ENCODE assay signal across 31 cellular contexts in genomic region chr13:43835701-43836100, GRCh38. TPM values are rescaled to one million over a fixed set of nuclear protein-coding genes. Genes with fewer than 3 reads are reported as not detected.
A peak's percentile ranks its signal among the peaks of the same experiment; 100 is the strongest.
DNase-seq lines count a peak whose midpoint lies in the region; ATAC-seq, FAIRE-seq and TF ChIP-seq lines count a peak whose summit lies in the region.
"Had no signal": no experiment of that assay in that cellular context is flagged by ENCODE, and none has a peak within 500 bp of the region (broad histone marks: within the 10 kb centered on the region; RNA-seq: fewer than 3 reads in every experiment).

No MANE protein-coding gene starts in this region.

- no peak overlapping the region for H2AFZ ChIP-seq in mammary epithelial cell (ENCODE audit: low read depth, low read length)

- H3K9me3 Mint-ChIP-seq in T-helper 2 cell treated with Interferon-gamma antibody and Interleukin-4, amounts not matched to agents 5 μg/mL and 100 μg/mL, for 36 hours: no peaks in the 10 kb centered on the region
- H3K9me3 Mint-ChIP-seq: natural killer cell treated with Interleukin-12 subunit alpha and Interleukin-12 subunit beta and Interleukin-15 and Interleukin-18, amount 100 ng/mL, for 72 hours had no signal

- no peaks in the 10 kb centered on the region for H3K9me3 ChIP-seq in mammary epithelial cell (replicated peaks; ENCODE audit: insufficient read depth, low read length)
- H3K9me3 ChIP-seq in left lung: no peaks in the 10 kb centered on the region
- H3K9me3 ChIP-seq in MG63: no peaks in the 10 kb centered on the region
- no peaks in the 10 kb centered on the region for H3K9me3 ChIP-seq in WERI-Rb-1 (ENCODE audit: severe bottlenecking)
- H3K9me3 ChIP-seq: colonic mucosa, ovary had no signal

- CTCF ChIA-PET in mammary epithelial cell (lab: Charles Lee; ENCODE audit: low non-redundant PET): no interaction called here

- intact Hi-C loops in mammary epithelial cell (cut with micrococcal nuclease) (no loop called here), left lung (cut with DNase I) (no loop called here)

- no peaks in the 10 kb centered on the region for H3K36me3 Mint-ChIP-seq in T-helper 2 cell treated with Interferon-gamma antibody and Interleukin-4, amounts not matched to agents 5 μg/mL and 100 μg/mL, for 36 hours (ENCODE audit: low read depth)
- H3K36me3 Mint-ChIP-seq: activated naive CD8-positive, alpha-beta T cell treated with anti-CD3 and anti-CD28 coated beads for 36 hours; brain; natural killer cell treated with Interleukin-12 subunit alpha and Interleukin-12 subunit beta and Interleukin-15 and Interleukin-18, amount 100 ng/mL, for 72 hours had no signal

- H3K36me3 ChIP-seq in mammary epithelial cell (ENCODE audit: insufficient read depth, low read length) (no peaks in the 10 kb centered on the region), left lung (no peaks in the 10 kb centered on the region), MG63 (no peaks in the 10 kb centered on the region), WERI-Rb-1 (no peaks in the 10 kb centered on the region)
- H3K36me3 ChIP-seq: BLaER1 treated with 17β-estradiol and CSF1 and Interleukin-3, amounts not matched to agents 10 nM and 100 nM; colonic mucosa; ovary had no signal

- FAIRE-seq in D721Med (lab: Jason Lieb, UNC): no peak

- no peak for TF ChIP-seq CTCF in D721Med (IDR thresholded peaks at IDR 0.05; ENCODE audit: insufficient read depth, missing control alignments)
- no peak for TF ChIP-seq CTCF in mammary epithelial cell (conservative IDR thresholded peaks at IDR 0.05 in 1 of 2, IDR thresholded peaks at IDR 0.05 in 1 of 2; ENCODE audit: extremely low read depth in 1 of 2, insufficient read depth in 1 of 2, low read depth in 1 of 2, low read length in 2 of 2)
- TF ChIP-seq CTCF in fibroblast of villous mesenchyme (IDR thresholded peaks at IDR 0.05; ENCODE audit: insufficient read depth, low read depth, low read length): no peak
- no peak for TF ChIP-seq CTCF in left lung (IDR thresholded peaks at IDR 0.05)
- no peak for TF ChIP-seq CTCF in WERI-Rb-1 (IDR thresholded peaks at IDR 0.05; ENCODE audit: low read depth, low read length)

- H3K27ac Mint-ChIP-seq in T-helper 2 cell treated with Interferon-gamma antibody and Interleukin-4, amounts not matched to agents 5 μg/mL and 100 μg/mL, for 36 hours: no peak overlapping the region
- H3K27ac Mint-ChIP-seq: activated naive CD8-positive, alpha-beta T cell treated with anti-CD3 and anti-CD28 coated beads for 36 hours; brain; natural killer cell treated with Interleukin-12 subunit alpha and Interleukin-12 subunit beta and Interleukin-15 and Interleukin-18, amount 100 ng/mL, for 72 hours; T-helper 17 cell had no signal

- H3K4me1 ChIP-seq in mammary epithelial cell (ENCODE audit: insufficient read depth, low read length): no peaks in the 10 kb centered on the region
- H3K4me1 ChIP-seq in left lung: peaks cover 0 to 3% of the 10 kb centered on the region in 2 donors
- H3K4me1 ChIP-seq: colonic mucosa had no signal

- no peaks in the 10 kb centered on the region for H3K79me2 ChIP-seq in mammary epithelial cell (ENCODE audit: insufficient read depth, low read length)

- ATAC-seq in left lung: no peak
- ATAC-seq: HCT116; natural killer cell treated with Interleukin-12 subunit alpha and Interleukin-12 subunit beta and Interleukin-15 and Interleukin-18, amount 100 ng/mL, for 72 hours; T-helper 17 cell had no signal

- WGBS in mammary epithelial cell (ENCODE audit: low coverage, missing lambda C conversion rate): 95% methylated on average over 2 of the region's 2 CpGs

- no peak overlapping the region for H3K27ac ChIP-seq in mammary epithelial cell (ENCODE audit: insufficient read depth, low read depth, low read length)
- H3K27ac ChIP-seq in left lung: no peak overlapping the region
- no peak overlapping the region for H3K27ac ChIP-seq in WERI-Rb-1
- H3K27ac ChIP-seq: BLaER1 treated with 17β-estradiol and CSF1 and Interleukin-3, amounts not matched to agents 10 nM and 100 nM; colonic mucosa; ovary; SK-N-MC had no signal

- in situ Hi-C loops in mammary epithelial cell (cut with MboI; ENCODE audit: low sequenced_read_pairs in 2 of 2): no loop called here

- H3K27me3 ChIP-seq in mammary epithelial cell (ENCODE audit: insufficient read depth, low read length): no peaks in the 10 kb centered on the region
- H3K27me3 ChIP-seq in left lung: no peaks in the 10 kb centered on the region
- H3K27me3 ChIP-seq in MG63: no peaks in the 10 kb centered on the region
- H3K27me3 ChIP-seq in WERI-Rb-1 (ENCODE audit: insufficient read depth, low read depth, severe bottlenecking): no peaks in the 10 kb centered on the region
- H3K27me3 ChIP-seq: BLaER1 treated with 17β-estradiol and CSF1 and Interleukin-3, amounts not matched to agents 10 nM and 100 nM; colonic mucosa; ovary had no signal

- H3K4me2 ChIP-seq in mammary epithelial cell (ENCODE audit: insufficient read depth, low read depth, low read length): no peak overlapping the region
- H3K4me2 ChIP-seq: BLaER1 treated with 17β-estradiol and CSF1 and Interleukin-3, amounts not matched to agents 10 nM and 100 nM had no signal

- no peaks in the 10 kb centered on the region for H3K27me3 Mint-ChIP-seq in T-helper 2 cell treated with Interferon-gamma antibody and Interleukin-4, amounts not matched to agents 5 μg/mL and 100 μg/mL, for 36 hours (ENCODE audit: low read depth)

- H3K4me3 ChIP-seq in mammary epithelial cell (replicated peaks in 1 of 3; ENCODE audit: insufficient read depth in 1 of 3, low read depth in 2 of 3, low read length in 3 of 3): no peak overlapping the region
- H3K4me3 ChIP-seq in fibroblast of villous mesenchyme (ENCODE audit: low read depth, low read length): no peak overlapping the region
- no peak overlapping the region for H3K4me3 ChIP-seq in left lung
- H3K4me3 ChIP-seq in MG63: no peak overlapping the region
- H3K4me3 ChIP-seq in WERI-Rb-1 (ENCODE audit: low read depth, low read length): no peak overlapping the region
- H3K4me3 ChIP-seq: BLaER1 treated with 17β-estradiol and CSF1 and Interleukin-3, amounts not matched to agents 10 nM and 100 nM; colonic mucosa; ovary; SK-N-MC had no signal

- no peak overlapping the region for H3K9ac ChIP-seq in mammary epithelial cell (ENCODE audit: insufficient read depth, low read length)
- H3K9ac ChIP-seq: BLaER1 treated with 17β-estradiol and CSF1 and Interleukin-3, amounts not matched to agents 10 nM and 100 nM had no signal

- no peaks in the 10 kb centered on the region for H4K20me1 ChIP-seq in mammary epithelial cell (ENCODE audit: insufficient read depth, low read length)
- H4K20me1 ChIP-seq: BLaER1 treated with 17β-estradiol and CSF1 and Interleukin-3, amounts not matched to agents 10 nM and 100 nM had no signal

- DNase-seq in D721Med (ENCODE audit: insufficient read length, low spot score) (peak; percentile 11), NCI-H82 (lab: John Stamatoyannopoulos, UW) (peak; percentile 98), mammary epithelial cell (peak; percentile 36), fibroblast of villous mesenchyme (ENCODE audit: low read depth) (peak; percentile 78), left lung (no peak), MG63 (no peak), WERI-Rb-1 (no peak)
- no peak for DNase-seq in T-helper 2 cell treated with Interferon-gamma antibody and Interleukin-4, amounts not matched to agents 5 μg/mL and 100 μg/mL, for 36 hours (ENCODE audit: low spot score)
- DNase-seq: ACHN; activated CD4-positive, alpha-beta T cell treated with anti-CD3 and anti-CD28 coated beads for 4 hours; activated CD8-positive, alpha-beta memory T cell treated with anti-CD3 and anti-CD28 coated beads for 24 hours; activated effector memory CD4-positive, alpha-beta T cell treated with Interleukin-2 at 50 U/mL for 16 hours; activated naive CD8-positive, alpha-beta T cell treated with anti-CD3 and anti-CD28 coated beads for 36 hours; colonic mucosa; COR-L47; DND-41; effector memory CD4-positive, alpha-beta T cell; kidney; NCI-H1105 treated with DMSO at 0.1 percent for 48 hours; NCI-H2029; NCI-H345; NCI-H774; ovary; retina; stimulated activated CD4-positive, alpha-beta T cell treated with anti-CD3 and anti-CD28 coated beads, Interleukin-2, amount 100 ng/mL, for 48 hours; T-helper 17 cell had no signal

- dilution Hi-C loops in mammary epithelial cell (cut with HindIII; ENCODE audit: low sequenced_read_pairs): no loop called here

- H3K4me1 Mint-ChIP-seq in T-helper 2 cell treated with Interferon-gamma antibody and Interleukin-4, amounts not matched to agents 5 μg/mL and 100 μg/mL, for 36 hours (ENCODE audit: low read depth): no peaks in the 10 kb centered on the region
- H3K4me1 Mint-ChIP-seq: activated naive CD8-positive, alpha-beta T cell treated with anti-CD3 and anti-CD28 coated beads for 36 hours; T-helper 17 cell had no signal

- H3K4me3 Mint-ChIP-seq in T-helper 2 cell treated with Interferon-gamma antibody and Interleukin-4, amounts not matched to agents 5 μg/mL and 100 μg/mL, for 36 hours: no peak overlapping the region
- H3K4me3 Mint-ChIP-seq: activated naive CD8-positive, alpha-beta T cell treated with anti-CD3 and anti-CD28 coated beads for 36 hours; brain; natural killer cell treated with Interleukin-12 subunit alpha and Interleukin-12 subunit beta and Interleukin-15 and Interleukin-18, amount 100 ng/mL, for 72 hours; T-helper 17 cell had no signal

- BruUV-seq in mammary epithelial cell (replicated peaks; lab: Mats Ljungman, UMichigan): no TSS peak

RNA-seq across cellular contexts. Expression of gene CCDC122, which starts 43.8 kb away (rescaled TPM):
- total RNA-seq in mammary epithelial cell (10 to 100 TPM in 1 of 2 donors, 1 to 10 TPM in 1; 6.7 to 12.1 TPM), fibroblast of villous mesenchyme (4.2 and 16.0 TPM in 2 replicates), left lung (10 to 100 TPM in 1 of 2 donors, 1 to 10 TPM in 1; 8.0 to 10.6 TPM)
- 0.85 TPM for polyA plus RNA-seq in mammary epithelial cell
- polyA minus RNA-seq in mammary epithelial cell: 1.2 TPM
- 1.4 TPM in 1 of 2 replicates, not detected in the other for total RNA-seq in MG63 (2014; rRNA removed; shearing (Covaris generic); ENCODE audit: low replicate concordance)

RNA-seq across cellular contexts. Expression of gene LACC1, which starts 44.0 kb away (rescaled TPM):
- total RNA-seq in mammary epithelial cell (10 to 100 TPM in 1 of 2 donors, 1 to 10 TPM in 1; 8.5 to 17.3 TPM), fibroblast of villous mesenchyme (7.7 and 9.1 TPM in 2 replicates), left lung (10 to 100 TPM; 12.6 to 21.8 TPM)
- polyA plus RNA-seq in mammary epithelial cell: 4.3 TPM
- polyA minus RNA-seq in mammary epithelial cell: 0.31 TPM
- 1.2 and 2.2 TPM in 2 replicates for total RNA-seq in MG63 (2014; rRNA removed; shearing (Covaris generic); ENCODE audit: low replicate concordance)

RNA-seq across cellular contexts. Expression of gene ENOX1, which starts 48.9 kb away (rescaled TPM):
- total RNA-seq in mammary epithelial cell: 1 to 10 TPM in 1 of 2 donors, under 1 TPM in 1; 0.17 to 1.2 TPM
- polyA plus RNA-seq in mammary epithelial cell: 1.9 TPM
- polyA minus RNA-seq in mammary epithelial cell: not detected
- total RNA-seq in fibroblast of villous mesenchyme: 1.3 and 2.2 TPM in 2 replicates
- 1 to 10 TPM; 1.5 to 2.0 TPM for total RNA-seq in left lung
- 1.5 and 2.4 TPM in 2 replicates for total RNA-seq in MG63 (2014; rRNA removed; shearing (Covaris generic); ENCODE audit: low replicate concordance)
- total RNA-seq: activated naive CD8-positive, alpha-beta T cell treated with anti-CD3 and anti-CD28 coated beads for 36 hours; T-helper 17 cell had no signal

Comparison
In these comparisons a context has a peak if more than half of its experiments do, and no peak if none do; other contexts are left out.
1. DNase-seq: peak in D721Med (single experiment), NCI-H82 (single experiment), mammary epithelial cell (single experiment) and fibroblast of villous mesenchyme (single experiment); none in left lung (0 of 2), MG63 (single experiment), WERI-Rb-1 (single experiment) and T-helper 2 cell treated with Interferon-gamma antibody and Interleukin-4, amounts not matched to agents 5 μg/mL and 100 μg/mL, for 36 hours (single experiment).